In the genomic region with DNA sequence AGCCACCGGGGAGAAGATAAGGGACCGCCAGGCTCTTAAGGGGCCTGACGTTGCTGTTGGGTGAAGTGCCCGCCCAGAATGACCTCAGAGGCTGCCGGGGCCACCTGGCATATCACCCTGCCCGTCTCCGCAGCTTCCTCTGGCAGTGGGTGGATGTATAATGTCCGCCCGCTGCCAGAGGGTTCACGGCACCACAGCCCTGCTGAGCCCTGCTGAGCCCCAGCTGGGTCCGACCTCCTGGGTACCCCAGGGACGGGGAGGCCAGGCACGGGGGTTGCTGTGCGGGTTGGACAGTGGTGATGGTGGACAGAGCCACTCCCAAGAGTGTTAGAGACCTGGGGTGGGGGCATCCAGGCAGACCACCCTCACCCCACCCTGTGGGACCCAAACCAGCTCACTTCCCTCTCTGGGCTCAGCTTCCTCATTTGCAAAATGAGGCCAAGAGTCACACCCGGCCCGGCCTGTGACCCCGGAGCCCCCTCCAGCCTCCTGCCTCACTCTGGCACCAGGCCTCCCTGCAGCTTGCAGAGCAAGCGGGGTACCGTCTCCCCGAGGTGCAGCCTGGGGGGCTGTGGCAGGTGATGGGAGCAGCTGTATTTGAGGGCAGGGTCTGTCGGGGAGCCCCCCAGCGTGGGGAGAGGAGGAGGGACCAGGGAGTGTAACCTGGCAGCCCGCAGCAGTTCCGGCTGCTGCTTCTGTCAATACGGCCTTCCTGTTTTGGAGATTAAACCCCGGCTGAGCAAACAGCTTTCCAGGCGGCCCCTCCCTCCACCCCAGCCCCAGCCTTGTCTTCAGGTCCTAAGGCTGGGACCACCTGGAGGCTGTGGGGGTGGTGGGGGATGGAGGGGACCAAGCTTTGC, we compare ENCODE assay signal across 8 cellular contexts. TPM values are rescaled to one million over a fixed set of nuclear protein-coding genes. Genes with fewer than 3 reads are reported as not detected.
DNase-seq lines count a peak whose midpoint lies in the region; ATAC-seq and TF ChIP-seq lines count a peak whose summit lies in the region.

No MANE protein-coding gene starts in this region.

- peak overlapping the region; percentile 74 for H3K4me2 ChIP-seq in OCI-LY7 (ENCODE audit: low read length)

- H3K27me3 ChIP-seq in ovary: no peaks in the 10 kb centered on the region

- peak overlapping the region; percentile 85 for H2AFZ ChIP-seq in OCI-LY7 (ENCODE audit: low read length)

- H3K36me3 ChIP-seq in OCI-LY7 (ENCODE audit: insufficient read depth, low read length): no peaks in the 10 kb centered on the region
- no peaks in the 10 kb centered on the region for H3K36me3 ChIP-seq in mucosa of descending colon (ENCODE audit: low read depth)
- H3K36me3 ChIP-seq in ovary: no peaks in the 10 kb centered on the region

- H3K4me3 ChIP-seq in OCI-LY7 (ENCODE audit: low read depth, low read length, poor library complexity, severe bottlenecking) (peak overlapping the region; percentile 43), mucosa of descending colon (no peak overlapping the region), ovary (no peak overlapping the region)

- no peaks in the 10 kb centered on the region for H4K20me1 ChIP-seq in OCI-LY7 (ENCODE audit: insufficient read depth, low read length)

- BruUV-seq in OCI-LY7 (replicated peaks; lab: Mats Ljungman, UMichigan): no TSS peak

- no peaks in the 10 kb centered on the region for H3K79me2 ChIP-seq in OCI-LY7 (ENCODE audit: insufficient read depth, low read depth, low read length)

- H3K9me3 ChIP-seq in OCI-LY7 (ENCODE audit: low read length): no peaks in the 10 kb centered on the region
- no peaks in the 10 kb centered on the region for H3K9me3 ChIP-seq in mucosa of descending colon
- H3K9me3 ChIP-seq in ovary: no peaks in the 10 kb centered on the region

- H3K4me1 ChIP-seq in OCI-LY7 (ENCODE audit: insufficient read depth, low read length, poor library complexity, severe bottlenecking) (peaks cover 50% of the 10 kb centered on the region), mucosa of descending colon (ENCODE audit: low read depth) (peaks cover 26% of the 10 kb centered on the region), ovary (ENCODE audit: insufficient read depth) (no peaks in the 10 kb centered on the region)

- TF ChIP-seq EP300 in ovary (IDR thresholded peaks at IDR 0.05): no peak

- CTCF ChIA-PET in OCI-LY7 (lab: Charles Lee; ENCODE audit: unreplicated experiment): no interaction called here

- ATAC-seq in mucosa of descending colon: peak; percentile 76

- no peak for TF ChIP-seq POLR2A in ovary (IDR thresholded peaks at IDR 0.05)

- H3K27ac ChIP-seq in OCI-LY7 (ENCODE audit: low read depth, low read length, poor library complexity, severe bottlenecking) (peak overlapping the region; percentile 71), ovary (no peak overlapping the region)

- WGBS in ovary, 3 donors: 48 to 53% (median 51%) methylated on average over 21 to 27 of the region's 27 CpGs

- DNase-seq in DMS53 (lab: John Stamatoyannopoulos, UW) (peak; percentile 97), DMS53 treated with DMSO at 0.1 percent for 48 hours (lab: John Stamatoyannopoulos, UW; ENCODE audit: unreplicated experiment) (no peak), OCI-LY7 (ENCODE audit: low spot score) (peak; percentile 76), mucosa of descending colon (peak; percentile 65 to 86 (median 66)), NCI-H2107 (lab: John Stamatoyannopoulos, UW) (no peak), iPS-NIHi11 (ENCODE audit: low spot score) (no peak), ovary (no peak)
- DNase-seq in activated effector memory CD4-positive, alpha-beta T cell treated with anti-CD3 and anti-CD28 coated beads, Interleukin-2, amount 50 U/mL, for 16 hours: peak; percentile 85

- no peaks in the 10 kb centered on the region for H3K9me2 ChIP-seq in OCI-LY7 (ENCODE audit: insufficient read depth, low read length)

- POLR2A ChIA-PET in OCI-LY7 (lab: Charles Lee): interaction anchor here (0.5 to 1.6 kb wide), 5 partner anchors 18 to 307 kb away, joined by 3 to 10 read pairs (median 5); no protein-coding TSS in a partner anchor

- intact Hi-C loops in OCI-LY7 (cut with micrococcal nuclease; ENCODE audit: unreplicated experiment) (no loop called here), mucosa of descending colon (cut with DNase I, micrococcal nuclease) (no loop called here), ovary (cut with DNase I) (no loop called here)

- TF ChIP-seq CTCF in OCI-LY7 (conservative IDR thresholded peaks at IDR 0.05; ENCODE audit: low read length) (no peak), mucosa of descending colon (IDR thresholded peaks at IDR 0.05) (no peak), ovary (IDR thresholded peaks at IDR 0.05) (no peak)

RNA-seq across cellular contexts. Expression of a gene that starts 8.4 kb away (rescaled TPM):
- total RNA-seq in OCI-LY7 (2014; rRNA removed; shearing (Covaris generic)): 1.2 and 2.3 TPM in 2 replicates
- total RNA-seq in OCI-LY7 (2022) (1.2 and 2.1 TPM in 2 replicates), mucosa of descending colon (10 to 100 TPM; 31.7 to 95.0 (median 71.7) TPM), ovary (1 to 10 TPM in 6 of 7 donors, under 1 TPM in 1; 0.86 to 8.2 (median 3.3) TPM)
- 1 to 10 TPM; 2.3 to 4.1 TPM for polyA plus RNA-seq in ovary

RNA-seq across cellular contexts. Expression of a gene that starts 34.9 kb away (rescaled TPM):
- total RNA-seq in OCI-LY7 (2014; rRNA removed; shearing (Covaris generic)): not detected in 2 replicates
- total RNA-seq in OCI-LY7 (2022): not detected in 2 replicates
- not detected for total RNA-seq in mucosa of descending colon
- not detected for total RNA-seq in ovary
- polyA plus RNA-seq in ovary: not detected

RNA-seq across cellular contexts. Expression of a gene that starts 44.2 kb away (rescaled TPM):
- total RNA-seq in OCI-LY7 (2014; rRNA removed; shearing (Covaris generic)): 50.8 and 52.0 TPM in 2 replicates
- total RNA-seq in OCI-LY7 (2022) (42.2 and 44.7 TPM in 2 replicates), mucosa of descending colon (10 to 100 TPM; 20.7 to 27.9 (median 22.1) TPM), ovary (10 to 100 TPM; 26.9 to 33.5 (median 30.2) TPM)
- polyA plus RNA-seq in ovary: 10 to 100 TPM in 1 of 2 donors, 1 to 10 TPM in 1; 1.3 to 39.1 TPM

RNA-seq across cellular contexts. Expression of a gene that starts 47.6 kb away (rescaled TPM):
- 3.9 and 6.6 TPM in 2 replicates for total RNA-seq in OCI-LY7 (2014; rRNA removed; shearing (Covaris generic))
- total RNA-seq in OCI-LY7 (2022) (6.2 and 8.6 TPM in 2 replicates), mucosa of descending colon (10 to 100 TPM; 27.9 to 41.2 (median 35.9) TPM), ovary (10 to 100 TPM in 6 of 7 donors, 1 to 10 TPM in 1; 7.2 to 19.2 (median 14.1) TPM)
- polyA plus RNA-seq in ovary: 1 to 10 TPM; 4.4 to 6.8 TPM

Comparison
In these comparisons a context has a peak if more than half of its experiments do, and no peak if none do; other contexts are left out.
1. DNase-seq: peak in DMS53 (single experiment), OCI-LY7 (single experiment), activated effector memory CD4-positive, alpha-beta T cell treated with anti-CD3 and anti-CD28 coated beads, Interleukin-2, amount 50 U/mL, for 16 hours (single experiment) and mucosa of descending colon (3 of 3); none in DMS53 treated with DMSO at 0.1 percent for 48 hours (single experiment), NCI-H2107 (single experiment), iPS-NIHi11 (single experiment) and ovary (0 of 5).